Comparison of ENCODE assay signal across 23 cellular contexts in genomic region chr3:184648726-184649125, GRCh38.
"Had no signal": no experiment of that assay in that cellular context is flagged by ENCODE, and none has a peak within 500 bp of the region (broad histone marks: within the 10 kb centered on the region; RNA-seq: fewer than 3 reads in every experiment).

No MANE protein-coding gene starts in this region.

- H3K4me3 ChIP-seq: dorsolateral prefrontal cortex, pancreas, sigmoid colon had no signal

- H3K4me1 ChIP-seq: sigmoid colon had no signal

- H3K36me3 ChIP-seq: brain microvascular endothelial cell, neutrophil, pancreas, sigmoid colon had no signal

- H3K27ac ChIP-seq: brain microvascular endothelial cell, dorsolateral prefrontal cortex, epithelial cell of prostate, foreskin keratinocyte, neutrophil, pancreas, sigmoid colon had no signal

- H3K27me3 Mint-ChIP-seq: activated CD8-positive, alpha-beta T cell treated with anti-CD3 and anti-CD28 coated beads for 36 hours; activated T-cell treated with anti-CD3 and anti-CD28 coated beads, Interleukin-2, amount 50 U/mL, for 24 hours had no signal

- H3K27ac Mint-ChIP-seq: activated CD4-positive, alpha-beta T cell treated with anti-CD3 and anti-CD28 coated beads, Interleukin-2, amount 10 ng/mL, durations not matched to agents 24 days and 14 days; activated CD8-positive, alpha-beta T cell treated with anti-CD3 and anti-CD28 coated beads for 36 hours; activated naive CD8-positive, alpha-beta T cell treated with anti-CD3 and anti-CD28 coated beads, Interleukin-2, amount 10 ng/mL, durations not matched to agents 7 days and 5 days; activated T-cell treated with anti-CD3 and anti-CD28 coated beads, Interleukin-2, amount 50 U/mL, for 24 hours; activated T-helper 2 cell treated with anti-CD3 and anti-CD28 coated beads, Interferon-gamma antibody, Interleukin-2, Interleukin-4, amounts not matched to agents 10 μg/mL and 5 μg/mL and 100 μg/mL, durations not matched to agents 14 hours and 24 hours and 36 hours; stimulated activated memory B cell treated with anti-CD40 and anti-IgM and Interleukin-4, amounts not matched to agents 10 μg/mL and 1 μg/mL and 100 μg/mL, for 72 hours; T-cell had no signal

- H3K27me3 ChIP-seq: brain microvascular endothelial cell, dorsolateral prefrontal cortex, foreskin keratinocyte, neutrophil, pancreas, sigmoid colon had no signal

- H3K9me3 Mint-ChIP-seq: activated CD4-positive, alpha-beta T cell treated with anti-CD3 and anti-CD28 coated beads, Interleukin-2, amount 10 ng/mL, durations not matched to agents 24 days and 14 days; activated CD8-positive, alpha-beta T cell treated with anti-CD3 and anti-CD28 coated beads for 36 hours; activated naive CD8-positive, alpha-beta T cell treated with anti-CD3 and anti-CD28 coated beads, Interleukin-2, amount 10 ng/mL, durations not matched to agents 7 days and 5 days; activated T-cell treated with anti-CD3 and anti-CD28 coated beads, Interleukin-2, amount 50 U/mL, for 24 hours; activated T-helper 2 cell treated with anti-CD3 and anti-CD28 coated beads, Interferon-gamma antibody, Interleukin-2, Interleukin-4, amounts not matched to agents 10 μg/mL and 5 μg/mL and 100 μg/mL, durations not matched to agents 14 hours and 24 hours and 36 hours; stimulated activated memory B cell treated with anti-CD40 and anti-IgM and Interleukin-4, amounts not matched to agents 10 μg/mL and 1 μg/mL and 100 μg/mL, for 72 hours; T-cell had no signal

- H3K4me3 Mint-ChIP-seq: activated CD4-positive, alpha-beta T cell treated with anti-CD3 and anti-CD28 coated beads, Interleukin-2, amount 10 ng/mL, durations not matched to agents 24 days and 14 days; activated CD8-positive, alpha-beta T cell treated with anti-CD3 and anti-CD28 coated beads for 36 hours; activated naive CD8-positive, alpha-beta T cell treated with anti-CD3 and anti-CD28 coated beads, Interleukin-2, amount 10 ng/mL, durations not matched to agents 7 days and 5 days; activated T-cell treated with anti-CD3 and anti-CD28 coated beads, Interleukin-2, amount 50 U/mL, for 24 hours; stimulated activated memory B cell treated with anti-CD40 and anti-IgM and Interleukin-4, amounts not matched to agents 10 μg/mL and 1 μg/mL and 100 μg/mL, for 72 hours; T-cell had no signal

- FAIRE-seq: colon, islet of Langerhans, pancreas had no signal

- DNase-seq: activated CD4-positive, alpha-beta T cell treated with anti-CD3 and anti-CD28 coated beads, Interleukin-2, amount 10 ng/mL, durations not matched to agents 24 days and 14 days; activated CD8-positive, alpha-beta T cell treated with anti-CD3 and anti-CD28 coated beads for 36 hours; activated naive CD4-positive, alpha-beta T cell treated with Interleukin-2 at 50 U/mL for 16 hours; activated naive CD8-positive, alpha-beta T cell treated with anti-CD3 and anti-CD28 coated beads, Interleukin-2, amount 10 ng/mL, durations not matched to agents 7 days and 5 days; activated T-cell treated with anti-CD3 and anti-CD28 coated beads, Interleukin-2, amount 50 U/mL, for 24 hours; amygdala; brain microvascular endothelial cell; central memory CD4-positive, alpha-beta T cell; dorsolateral prefrontal cortex; foreskin keratinocyte; hippocampal formation; pancreas; sigmoid colon; stimulated activated CD4-positive, alpha-beta T cell treated with anti-CD3 and anti-CD28 coated beads, Interleukin-4, amount 100 ng/mL, for 4 hours; T-cell; T-helper 9 cell had no signal

- ATAC-seq: activated CD8-positive, alpha-beta T cell treated with anti-CD3 and anti-CD28 coated beads for 36 hours; foreskin keratinocyte; left lobe of liver; pancreas; stimulated activated memory B cell treated with anti-CD40 and anti-IgM and Interleukin-4, amounts not matched to agents 10 μg/mL and 1 μg/mL and 100 μg/mL, for 72 hours; T-cell had no signal

- H3K4me1 Mint-ChIP-seq: stimulated activated memory B cell treated with anti-CD40 and anti-IgM and Interleukin-4, amounts not matched to agents 10 μg/mL and 1 μg/mL and 100 μg/mL, for 72 hours; T-cell had no signal

- H3K36me3 Mint-ChIP-seq: activated naive CD8-positive, alpha-beta T cell treated with anti-CD3 and anti-CD28 coated beads, Interleukin-2, amount 10 ng/mL, durations not matched to agents 7 days and 5 days; T-cell had no signal

- H3K9me3 ChIP-seq: neutrophil, pancreas, sigmoid colon had no signal
